1 cellular context compared by ENCODE assay signal in genomic region chr22:20439928-20440575, GRCh38.
A peak's percentile ranks its signal among the peaks of the same experiment; 100 is the strongest.
TF ChIP-seq lines count a peak whose summit lies in the region.

No MANE protein-coding gene starts in this region.

TF ChIP-seq in K562, 482 proteins besides CTCF, POLR2A, EP300 and RAD21 (continues in another document):
- TF ChIP-seq ZNF12 (CRISPR knock-in tag; IDR thresholded peaks at IDR 0.05) (0 out of 2 replicates have a peak, but pooled peaks have one; percentile 77), POLR2G (IDR thresholded peaks at IDR 0.05; ENCODE audit: low read depth, low read length) (peak; percentile 61), ZBTB8A (IDR thresholded peaks at IDR 0.05; ENCODE audit: partially characterized antibody) (no peak), RBBP5 (IDR thresholded peaks at IDR 0.05; ENCODE audit: borderline replicate concordance, insufficient read depth, low read length, poor library complexity, severe bottlenecking) (peak; percentile 22), MAFF (IDR thresholded peaks at IDR 0.05; ENCODE audit: low read length) (no peak), RHOXF2B (CRISPR knock-in tag; conservative IDR thresholded peaks at IDR 0.05) (0 out of 2 replicates have a peak, but pooled peaks have one; percentile 54), HDAC1 (IDR thresholded peaks at IDR 0.05) (no peak), JUN (IDR thresholded peaks at IDR 0.05; ENCODE audit: borderline replicate concordance, low read depth, low read length) (no peak), JUN (CRISPR knock-in tag; IDR thresholded peaks at IDR 0.05; ENCODE audit: borderline replicate concordance) (peak; percentile 56; the same call in 1 of the 2 replicates), HCFC1 (IDR thresholded peaks at IDR 0.05; ENCODE audit: low read depth, low read length) (no peak), ZNF449 (CRISPR knock-in tag; IDR thresholded peaks at IDR 0.05) (no peak), YBX1 (IDR thresholded peaks at IDR 0.05) (no peak), TEAD4 (IDR thresholded peaks at IDR 0.05; ENCODE audit: low read length) (no peak), TEAD4 (CRISPR knock-in tag; IDR thresholded peaks at IDR 0.05; ENCODE audit: borderline replicate concordance) (peak; percentile 77; the same call in 1 of the 2 replicates), ZBTB11 (CRISPR knock-in tag; IDR thresholded peaks at IDR 0.05) (no peak), MED1 (CRISPR knock-in tag; IDR thresholded peaks at IDR 0.05; ENCODE audit: borderline replicate concordance) (peak; percentile 90), USF1 (CRISPR knock-in tag; IDR thresholded peaks at IDR 0.05) (0 out of 2 replicates have a peak, but pooled peaks have one; percentile 66), ZNF511 (CRISPR knock-in tag; IDR thresholded peaks at IDR 0.05) (peak; percentile 47; the same call in 1 of the 2 replicates), ZNF696 (CRISPR knock-in tag; conservative IDR thresholded peaks at IDR 0.05) (no peak), STAG1 (CRISPR knock-in tag; IDR thresholded peaks at IDR 0.05; ENCODE audit: borderline replicate concordance) (peak; percentile 59; the same call in 1 of the 2 replicates), SMAD1 (IDR thresholded peaks at IDR 0.05; ENCODE audit: low read depth, low read length, partially characterized antibody) (no peak), UBTF (IDR thresholded peaks at IDR 0.05; ENCODE audit: borderline replicate concordance in 1 of 2, low read depth in 2 of 2, low read length in 2 of 2) (no peak), ZNF24 (IDR thresholded peaks at IDR 0.05) (no peak), NR1H2 (CRISPR knock-in tag; IDR thresholded peaks at IDR 0.05) (0 out of 2 replicates have a peak, but pooled peaks have one; percentile 77), EWSR1 (IDR thresholded peaks at IDR 0.05; ENCODE audit: borderline replicate concordance, low read depth, partially characterized antibody) (no peak), RREB1 (CRISPR knock-in tag; IDR thresholded peaks at IDR 0.05) (no peak), NFXL1 (CRISPR knock-in tag; IDR thresholded peaks at IDR 0.05) (no peak), TCF15 (CRISPR knock-in tag; IDR thresholded peaks at IDR 0.05) (no peak), GATA2 (CRISPR knock-in tag; IDR thresholded peaks at IDR 0.05) (peak; percentile 46; the same call in 1 of the 2 replicates), MXI1 (IDR thresholded peaks at IDR 0.05; ENCODE audit: low read depth, low read length) (no peak), FOXM1 (IDR thresholded peaks at IDR 0.05; ENCODE audit: low read depth) (no peak), FOXM1 (CRISPR knock-in tag; IDR thresholded peaks at IDR 0.05; ENCODE audit: low read depth) (peak; percentile 41; the same call in 1 of the 2 replicates), CBFB (CRISPR knock-in tag; IDR thresholded peaks at IDR 0.05) (0 out of 2 replicates have a peak, but pooled peaks have one; percentile 59), RBM25 (IDR thresholded peaks at IDR 0.05; ENCODE audit: low read depth, low read length, severe bottlenecking) (no peak), NEUROD1 (IDR thresholded peaks at IDR 0.05; ENCODE audit: borderline replicate concordance, low read depth, low read length, partially characterized antibody) (no peak)
